In genomic region chr2:200377143-200377773, GRCh38 we compare ENCODE assay signal across 12 cellular contexts.
DNase-seq lines count a peak whose midpoint lies in the region; ATAC-seq and TF ChIP-seq lines count a peak whose summit lies in the region.
"Had no signal": no experiment of that assay in that cellular context is flagged by ENCODE, and none has a peak within 500 bp of the region (broad histone marks: within the 10 kb centered on the region; RNA-seq: fewer than 3 reads in every experiment).

No MANE protein-coding gene starts in this region.

- H3K4me3 Mint-ChIP-seq in endodermal cell, result no peak overlapping the region

- no TSS peak for BruUV-seq in IMR-90 (replicated peaks; lab: Mats Ljungman, UMichigan)

- ATAC-seq in IMR-90 (ENCODE audit: low read depth), result no peak
- ATAC-seq in GM21390 (IDR thresholded peaks at IDR 0.05; ENCODE audit: unreplicated experiment), result no peak

- POLR2A ChIA-PET in IMR-90 (lab: Charles Lee; ENCODE audit: unreplicated experiment), result no interaction called here

- peak overlapping the region; percentile 20 for H4K91ac ChIP-seq in IMR-90 (ENCODE audit: insufficient read depth, low read depth, low read length)
- no peak overlapping the region for H4K91ac ChIP-seq in trophoblast cell (ENCODE audit: low read depth, low read length)

- no peak overlapping the region for H2AK9ac ChIP-seq in IMR-90 (replicated peaks; ENCODE audit: low read depth, low read length, poor library complexity)

- peaks cover 49% of the 10 kb centered on the region for H3K4me1 Mint-ChIP-seq in endodermal cell

- peak overlapping the region in 8 of 11 experiments; percentile 37 to 63 (median 49); a peak in 9 of 22 replicates for H3K4me2 ChIP-seq in BLaER1 treated with 17β-estradiol and CSF1 and Interleukin-3, amounts not matched to agents 10 nM and 100 nM
- H3K4me2 ChIP-seq in IMR-90 (ENCODE audit: low read depth, low read length) (no peak overlapping the region), trophoblast cell (ENCODE audit: low read length) (no peak overlapping the region)

- no peaks in the 10 kb centered on the region for H3K27me3 Mint-ChIP-seq in endodermal cell (ENCODE audit: insufficient read depth)

- dilution Hi-C loops in IMR-90 (cut with HindIII; ENCODE audit: low sequenced_read_pairs, unreplicated experiment), result no loop called here

- peaks cover 11% of the 10 kb centered on the region for H3K79me2 ChIP-seq in trophoblast cell (ENCODE audit: control insufficient read depth, insufficient read depth, low read length, poor library complexity)

- DNase-seq in IMR-90, result no peak
- no peak for DNase-seq in endodermal cell
- no peak for DNase-seq in trophoblast cell
- DNase-seq in ovary, result no peak
- no peak for DNase-seq in T1000 (lab: John Stamatoyannopoulos, UW)
- DNase-seq in testis, result no peak
- DNase-seq: activated CD4-positive, alpha-beta T cell treated with anti-CD3 and anti-CD28 coated beads for 1 hour; activated naive CD4-positive, alpha-beta T cell; GOT3; Karpas-422 had no signal

- TF ChIP-seq EP300 in ovary (IDR thresholded peaks at IDR 0.05), result no peak

- H3K4me3 ChIP-seq in BLaER1 treated with 17β-estradiol and CSF1 and Interleukin-3, amounts not matched to agents 10 nM and 100 nM, result no peak overlapping the region
- H3K4me3 ChIP-seq in IMR-90 (ENCODE audit: insufficient read depth, low read depth, low read length) (no peak overlapping the region), endodermal cell (ENCODE audit: low read length) (no peak overlapping the region), trophoblast cell (ENCODE audit: low read depth, low read length) (no peak overlapping the region), ovary (no peak overlapping the region), testis (no peak overlapping the region)

- H3K4me1 ChIP-seq in BLaER1 treated with 17β-estradiol and CSF1 and Interleukin-3, amounts not matched to agents 10 nM and 100 nM, result peaks cover 22 to 46% (median 38%) of the 10 kb centered on the region in 10 experiments
- peaks cover 40% of the 10 kb centered on the region for H3K4me1 ChIP-seq in IMR-90 (ENCODE audit: control insufficient read depth, insufficient read depth, low read length)
- peaks cover 34% of the 10 kb centered on the region for H3K4me1 ChIP-seq in endodermal cell (ENCODE audit: control insufficient read depth, insufficient read depth, low read length)
- peaks cover 25 to 34% of the 10 kb centered on the region in 2 experiments for H3K4me1 ChIP-seq in trophoblast cell (ENCODE audit: control insufficient read depth in 1 of 2, insufficient read depth in 2 of 2, low read length in 2 of 2)
- peaks cover 23% of the 10 kb centered on the region for H3K4me1 ChIP-seq in ovary (ENCODE audit: insufficient read depth)
- peaks cover 21% of the 10 kb centered on the region for H3K4me1 ChIP-seq in testis

- TF ChIP-seq CTCF in IMR-90 (conservative IDR thresholded peaks at IDR 0.05; ENCODE audit: low read depth, low read length), result no peak
- no peak for TF ChIP-seq CTCF in endodermal cell (conservative IDR thresholded peaks at IDR 0.05)
- no peak for TF ChIP-seq CTCF in ovary (IDR thresholded peaks at IDR 0.05)
- no peak for TF ChIP-seq CTCF in testis (IDR thresholded peaks at IDR 0.05)

- H2BK20ac ChIP-seq in IMR-90 (ENCODE audit: low read depth, low read length), result peak overlapping the region; percentile 22; the same call in 1 of the 2 replicates

- H2BK5ac ChIP-seq in IMR-90 (ENCODE audit: low read depth, low read length, poor library complexity, severe bottlenecking), result peak overlapping the region; percentile 95
- peak overlapping the region; percentile 61 for H2BK5ac ChIP-seq in trophoblast cell (ENCODE audit: low read depth, low read length, poor library complexity)

- WGBS in IMR-90 (ENCODE audit: extremely low coverage in 2 of 2, insufficient read length in 1 of 2), 2 experiments, result 89% methylated on average over 3 of the region's 7 CpGs; no CpG with 5 or more reads in 1 of the 2 experiments
- WGBS in endodermal cell (ENCODE audit: insufficient coverage in 1 of 2, insufficient read length in 1 of 2), 2 experiments, result 92 to 97% methylated on average over 6 to 7 of the region's 7 CpGs
- no CpG with 5 or more reads among the region's 7 CpGs for WGBS in trophoblast cell (ENCODE audit: extremely low coverage, insufficient coverage, insufficient read length)
- 92 to 96% (median 94%) methylated on average over 7 of the region's 7 CpGs for WGBS in ovary, 3 donors
- WGBS in testis, 2 donors, result 84 to 98% methylated on average over 7 of the region's 7 CpGs

- CTCF ChIA-PET in IMR-90 (lab: Yijun Ruan, JAX), result no interaction called here

- intact Hi-C loops in IMR-90 (cut with micrococcal nuclease) (loop anchor here (5.0 kb wide), 1 partner anchor 70 kb away; the partner anchor contains the start of gene SPATS2L), ovary (cut with DNase I) (no loop called here), testis (cut with DNase I; ENCODE audit: low total_unique reads) (no loop called here)

- H3K56ac ChIP-seq in IMR-90 (ENCODE audit: extremely low read depth, insufficient read depth, low read length), result no peak overlapping the region

- H2BK12ac ChIP-seq in trophoblast cell (ENCODE audit: low read length), result peak overlapping the region; percentile 61

- peaks cover 0 to 5% (median 0%) of the 10 kb centered on the region in 11 experiments; a peak in 3 of 22 replicates for H4K20me1 ChIP-seq in BLaER1 treated with 17β-estradiol and CSF1 and Interleukin-3, amounts not matched to agents 10 nM and 100 nM
- peaks cover 7% of the 10 kb centered on the region; the same call in 1 of the 2 replicates for H4K20me1 ChIP-seq in IMR-90 (ENCODE audit: insufficient read depth, low read length)

- in situ Hi-C loops in IMR-90 (cut with MboI; ENCODE audit: low sequenced_read_pairs), result no loop called here

- H2BK15ac ChIP-seq in IMR-90 (ENCODE audit: low read depth, low read length), result 0 out of 3 replicates have a peak overlapping the region, but pooled peaks have one; percentile 23

- 0 out of 2 replicates have a peak overlapping the region, but pooled peaks have one; percentile 2 for H2AK5ac ChIP-seq in IMR-90 (ENCODE audit: low read depth, low read length)
- no peak overlapping the region for H2AK5ac ChIP-seq in trophoblast cell (ENCODE audit: low read length)

- H4K8ac ChIP-seq in IMR-90 (ENCODE audit: low read depth in 2 of 2, low read length in 2 of 2) (no peak overlapping the region; a peak in 1 of 4 replicates), trophoblast cell (ENCODE audit: low read depth, low read length) (no peak overlapping the region)

- no peak overlapping the region for H3K9ac ChIP-seq in BLaER1 treated with 17β-estradiol and CSF1 and Interleukin-3, amounts not matched to agents 10 nM and 100 nM
- H3K9ac ChIP-seq in IMR-90 (ENCODE audit: low read depth, low read length), result no peak overlapping the region
- no peak overlapping the region for H3K9ac ChIP-seq in endodermal cell (ENCODE audit: extremely low read depth, low read length, poor library complexity, severe bottlenecking)
- H3K9ac ChIP-seq in trophoblast cell (ENCODE audit: low read length), result no peak overlapping the region

- no peak overlapping the region; the same call in 1 of the 2 replicates for H3K14ac ChIP-seq in IMR-90 (replicated peaks; ENCODE audit: low read depth, low read length)
- H3K14ac ChIP-seq in trophoblast cell (ENCODE audit: low read length), result no peak overlapping the region

- H3K9me3 ChIP-seq in BLaER1 treated with 17β-estradiol and CSF1 and Interleukin-3, amounts not matched to agents 10 nM and 100 nM (replicated peaks in 1 of 11), result no peaks in the 10 kb centered on the region
- no peaks in the 10 kb centered on the region for H3K9me3 ChIP-seq in IMR-90 (ENCODE audit: control insufficient read depth, insufficient read depth, low read length)
- H3K9me3 ChIP-seq in endodermal cell (ENCODE audit: control insufficient read depth, low read length), result no peaks in the 10 kb centered on the region
- H3K9me3 ChIP-seq in trophoblast cell (ENCODE audit: insufficient read depth, low read depth, low read length), result no peaks in the 10 kb centered on the region
- H3K9me3 ChIP-seq in ovary, result no peaks in the 10 kb centered on the region
- no peaks in the 10 kb centered on the region for H3K9me3 ChIP-seq in testis

- H3K36me3 ChIP-seq in BLaER1 treated with 17β-estradiol and CSF1 and Interleukin-3, amounts not matched to agents 10 nM and 100 nM, result peaks cover 0 to 7% (median 0%) of the 10 kb centered on the region in 11 experiments; a peak in 1 of 22 replicates
- H3K36me3 ChIP-seq in IMR-90 (ENCODE audit: control insufficient read depth, insufficient read depth, low read length) (peaks cover 4% of the 10 kb centered on the region), endodermal cell (ENCODE audit: control insufficient read depth, insufficient read depth, low read length) (no peaks in the 10 kb centered on the region), trophoblast cell (ENCODE audit: control insufficient read depth in 1 of 2, insufficient read depth in 2 of 2, low read length in 2 of 2) (peaks cover 0 to 7% of the 10 kb centered on the region in 2 experiments), ovary (no peaks in the 10 kb centered on the region), testis (ENCODE audit: low read depth, missing control alignments) (no peaks in the 10 kb centered on the region)

- peaks cover 41% of the 10 kb centered on the region for H3K9me1 ChIP-seq in IMR-90 (ENCODE audit: insufficient read depth, low read length)

- TF ChIP-seq POLR2A in IMR-90 (IDR thresholded peaks at IDR 0.05; ENCODE audit: low read depth, low read length), result no peak
- TF ChIP-seq POLR2A in ovary (IDR thresholded peaks at IDR 0.05), result no peak
- TF ChIP-seq POLR2A in testis (IDR thresholded peaks at IDR 0.05), result no peak

- H2BK120ac ChIP-seq in IMR-90 (ENCODE audit: low read depth, low read length), result peak overlapping the region; percentile 67
- peak overlapping the region; percentile 81 for H2BK120ac ChIP-seq in trophoblast cell (ENCODE audit: insufficient read depth, low read length, poor library complexity)

- peaks cover 57 to 83% of the 10 kb centered on the region in 2 experiments for H3K79me1 ChIP-seq in IMR-90 (ENCODE audit: low read depth in 1 of 2, low read length in 2 of 2)
- peaks cover 2% of the 10 kb centered on the region for H3K79me1 ChIP-seq in trophoblast cell (ENCODE audit: low read length)

- H3K4ac ChIP-seq in IMR-90 (ENCODE audit: low read depth, low read length) (peak overlapping the region; percentile 89; the same call in 1 of the 2 replicates), trophoblast cell (ENCODE audit: low read depth, low read length) (no peak overlapping the region)

- no peak overlapping the region for H3K27ac ChIP-seq in BLaER1 treated with 17β-estradiol and CSF1 and Interleukin-3, amounts not matched to agents 10 nM and 100 nM
- H3K27ac ChIP-seq in IMR-90 (ENCODE audit: insufficient read depth, low read length) (peak overlapping the region; percentile 54; the same call in 1 of the 2 replicates), endodermal cell (ENCODE audit: low read depth, low read length) (no peak overlapping the region), trophoblast cell (ENCODE audit: low read depth, low read length) (peak overlapping the region; percentile 12), ovary (peak overlapping the region in 1 of 2 donors; percentile 63), testis (no peak overlapping the region)

- H3K27ac Mint-ChIP-seq in endodermal cell, result peak overlapping the region; percentile 26

- H3K27me3 ChIP-seq in BLaER1 treated with 17β-estradiol and CSF1 and Interleukin-3, amounts not matched to agents 10 nM and 100 nM, result no peaks in the 10 kb centered on the region
- H3K27me3 ChIP-seq in IMR-90 (ENCODE audit: control insufficient read depth, insufficient read depth, low read length), result no peaks in the 10 kb centered on the region
- H3K27me3 ChIP-seq in endodermal cell (ENCODE audit: control insufficient read depth, insufficient read depth, low read length, poor library complexity, severe bottlenecking), result no peaks in the 10 kb centered on the region
- H3K27me3 ChIP-seq in trophoblast cell (ENCODE audit: insufficient read depth, low read length), result no peaks in the 10 kb centered on the region
- H3K27me3 ChIP-seq in ovary, result no peaks in the 10 kb centered on the region
- H3K27me3 ChIP-seq in testis, result no peaks in the 10 kb centered on the region

- no peak overlapping the region for H2AFZ ChIP-seq in IMR-90 (replicated peaks; ENCODE audit: low read length, poor library complexity)
- H2AFZ ChIP-seq in trophoblast cell (ENCODE audit: insufficient read depth, low read length, poor library complexity), result no peak overlapping the region

- H3K23ac ChIP-seq in IMR-90 (ENCODE audit: low read depth, low read length) (peak overlapping the region; percentile 87; the same call in 1 of the 2 replicates), trophoblast cell (ENCODE audit: low read length) (no peak overlapping the region)

- H4K12ac ChIP-seq in trophoblast cell (ENCODE audit: low read depth, low read length), result no peak overlapping the region

- no peaks in the 10 kb centered on the region for H3K9me3 Mint-ChIP-seq in endodermal cell

- no peaks in the 10 kb centered on the region for H3K36me3 Mint-ChIP-seq in endodermal cell (ENCODE audit: low read depth)

- no peak for TF ChIP-seq RAD21 in IMR-90 (IDR thresholded peaks at IDR 0.05; ENCODE audit: low read length)

- H4K5ac ChIP-seq in IMR-90 (ENCODE audit: low read depth, low read length), result 0 out of 2 replicates have a peak overlapping the region, but pooled peaks have one; percentile 1

- no peak overlapping the region; the same call in 1 of the 2 replicates for H3K18ac ChIP-seq in IMR-90 (ENCODE audit: low read depth, low read length)
- H3K18ac ChIP-seq in trophoblast cell (ENCODE audit: low read length), result peak overlapping the region; percentile 62

Comparison
In these comparisons a context has a peak if more than half of its experiments do, and no peak if none do; other contexts are left out.
1. H3K27ac ChIP-seq: peak in IMR-90 (single experiment) and trophoblast cell (single experiment); none in BLaER1 treated with 17β-estradiol and CSF1 and Interleukin-3, amounts not matched to agents 10 nM and 100 nM (0 of 11), endodermal cell (single experiment) and testis (0 of 2).
2. H3K4me2 ChIP-seq: peak in BLaER1 treated with 17β-estradiol and CSF1 and Interleukin-3, amounts not matched to agents 10 nM and 100 nM (8 of 11); none in IMR-90 (single experiment) and trophoblast cell (single experiment).